In the genomic region with DNA sequence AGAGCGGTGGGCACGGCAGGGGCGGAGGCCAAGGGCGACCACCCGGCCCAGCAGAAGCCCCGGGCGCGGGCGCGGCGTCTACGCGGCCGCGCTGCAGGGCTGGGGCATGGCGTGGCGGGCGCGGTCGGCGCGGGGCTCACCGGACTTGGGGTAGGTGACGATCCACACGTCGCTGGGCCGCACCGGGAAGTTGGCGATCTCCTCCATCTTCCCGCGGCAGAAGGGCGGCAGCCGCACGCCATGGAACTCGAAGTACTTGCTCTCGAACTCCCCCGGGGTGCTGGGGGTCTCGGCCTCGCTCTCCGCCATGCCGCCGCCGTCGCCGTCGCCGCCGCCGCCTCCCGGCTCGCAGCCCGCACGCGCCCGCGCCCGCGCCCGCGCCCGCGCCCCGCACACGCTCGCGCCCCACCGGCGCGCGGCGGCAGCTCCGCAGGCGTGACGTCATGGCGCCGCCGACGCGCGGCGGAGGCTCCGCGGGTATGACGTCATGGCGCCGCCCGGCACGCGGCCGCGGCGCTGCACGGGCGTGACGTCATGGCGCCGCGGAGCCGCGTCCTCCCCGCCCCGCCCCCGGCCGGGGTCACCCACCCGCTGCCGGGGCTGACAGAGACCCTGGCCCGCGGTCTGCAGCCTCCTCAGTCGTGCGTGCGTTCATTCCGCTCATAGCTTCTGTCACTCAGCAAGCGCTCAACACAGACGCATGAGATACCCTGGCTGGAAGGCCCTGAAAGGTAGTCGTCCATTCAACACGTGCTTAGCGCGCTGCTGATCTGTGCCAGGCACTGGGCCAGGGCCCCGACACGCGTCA, we compare ENCODE assay signal across 8 cellular contexts. TPM values are rescaled to one million over a fixed set of nuclear protein-coding genes. Genes with fewer than 3 reads are reported as not detected.
DNase-seq lines count a peak whose midpoint lies in the region; ATAC-seq and TF ChIP-seq lines count a peak whose summit lies in the region.

A gene with protein sequence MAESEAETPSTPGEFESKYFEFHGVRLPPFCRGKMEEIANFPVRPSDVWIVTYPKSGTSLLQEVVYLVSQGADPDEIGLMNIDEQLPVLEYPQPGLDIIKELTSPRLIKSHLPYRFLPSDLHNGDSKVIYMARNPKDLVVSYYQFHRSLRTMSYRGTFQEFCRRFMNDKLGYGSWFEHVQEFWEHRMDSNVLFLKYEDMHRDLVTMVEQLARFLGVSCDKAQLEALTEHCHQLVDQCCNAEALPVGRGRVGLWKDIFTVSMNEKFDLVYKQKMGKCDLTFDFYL (minus strand): TSS at position 440 of the 808 bp plus-strand sequence. CDS start 131 bp downstream, at position 309.

- ATAC-seq in IMR-90 (ENCODE audit: low read depth) (peak; percentile 62), HG02571 (IDR thresholded peaks at IDR 0.05; ENCODE audit: unreplicated experiment) (no peak), HG03175 (IDR thresholded peaks at IDR 0.05; ENCODE audit: unreplicated experiment) (no peak)

- 0 out of 2 replicates have a peak within 1 kb of the TSS, but pooled peaks have one; percentile 63 for H3K23ac ChIP-seq in IMR-90 (ENCODE audit: low read depth, low read length)

- H3K36me3 ChIP-seq in BE2C (no peaks in the 10 kb centered on the region), IMR-90 (ENCODE audit: control insufficient read depth, insufficient read depth, low read length) (no peaks in the 10 kb centered on the region), brain microvascular endothelial cell (replicated peaks) (no peaks in the 10 kb centered on the region)

- H3K4me3 ChIP-seq in BE2C (ENCODE audit: low read depth, low read length) = peak within 1 kb of the TSS; percentile 60
- H3K4me3 ChIP-seq in IMR-90 (ENCODE audit: insufficient read depth, low read depth, low read length) = peak within 1 kb of the TSS; percentile 50
- peak within 1 kb of the TSS; percentile 43 for H3K4me3 ChIP-seq in brain microvascular endothelial cell (ENCODE audit: low read depth, low read length)

- peak within 1 kb of the TSS; percentile 92 for H2AFZ ChIP-seq in IMR-90 (replicated peaks; ENCODE audit: low read length, poor library complexity)

- H3K9ac ChIP-seq in IMR-90 (ENCODE audit: low read depth, low read length) = peak within 1 kb of the TSS; percentile 85; the same call in 1 of the 2 replicates

- no peak within 1 kb of the TSS for H2AK5ac ChIP-seq in IMR-90 (ENCODE audit: low read depth, low read length)

- CTCF ChIA-PET in IMR-90 (lab: Yijun Ruan, JAX) = no interaction called here

- H4K8ac ChIP-seq in IMR-90 (ENCODE audit: low read depth in 2 of 2, low read length in 2 of 2) = peak within 1 kb of the TSS in 1 of 2 experiments; percentile 62; a peak in 2 of 4 replicates

- in situ Hi-C loops in IMR-90 (cut with MboI; ENCODE audit: low sequenced_read_pairs) (no loop called here), brain microvascular endothelial cell (cut with HindIII; ENCODE audit: low pct_ligation_motif_present, low sequenced_read_pairs) (no loop called here)

- no TSS peak for BruUV-seq in IMR-90 (replicated peaks; lab: Mats Ljungman, UMichigan)

- 2% methylated on average over 60 of the region's 121 CpGs; no CpG with 5 or more reads in 1 of the 2 experiments for WGBS in IMR-90 (ENCODE audit: extremely low coverage in 2 of 2, insufficient read length in 1 of 2), 2 experiments

- H3K27me3 ChIP-seq in BE2C = no peaks in the 10 kb centered on the region
- peaks cover 6% of the 10 kb centered on the region for H3K27me3 ChIP-seq in IMR-90 (ENCODE audit: control insufficient read depth, insufficient read depth, low read length)
- peaks cover 7% of the 10 kb centered on the region for H3K27me3 ChIP-seq in brain microvascular endothelial cell (replicated peaks)

- no peaks in the 10 kb centered on the region for H3K9me1 ChIP-seq in IMR-90 (ENCODE audit: insufficient read depth, low read length)

- TF ChIP-seq CTCF in BE2C (IDR thresholded peaks at IDR 0.05; ENCODE audit: low read depth, low read length) (no peak), IMR-90 (conservative IDR thresholded peaks at IDR 0.05; ENCODE audit: low read depth, low read length) (no peak), brain microvascular endothelial cell (IDR thresholded peaks at IDR 0.05; ENCODE audit: low read depth, low read length, missing control alignments) (no peak)

- dilution Hi-C loops in IMR-90 (cut with HindIII; ENCODE audit: low sequenced_read_pairs, unreplicated experiment) = no loop called here

- H3K9me3 ChIP-seq in BE2C = no peaks in the 10 kb centered on the region
- H3K9me3 ChIP-seq in IMR-90 (ENCODE audit: control insufficient read depth, insufficient read depth, low read length) = no peaks in the 10 kb centered on the region

- H3K56ac ChIP-seq in IMR-90 (ENCODE audit: extremely low read depth, insufficient read depth, low read length) = no peak within 1 kb of the TSS

- no peak for TF ChIP-seq RAD21 in IMR-90 (IDR thresholded peaks at IDR 0.05; ENCODE audit: low read length)

- no peak within 1 kb of the TSS for H3K4ac ChIP-seq in IMR-90 (ENCODE audit: low read depth, low read length)

- no peak within 1 kb of the TSS for H2BK20ac ChIP-seq in IMR-90 (ENCODE audit: low read depth, low read length)

- no peak within 1 kb of the TSS for H2AK9ac ChIP-seq in IMR-90 (replicated peaks; ENCODE audit: low read depth, low read length, poor library complexity)

- peak; percentile 51 for DNase-seq in BE2C
- peak; percentile 54 for DNase-seq in IMR-90
- DNase-seq in brain microvascular endothelial cell = no peak
- DNase-seq in mesenteric fat pad (ENCODE audit: low spot score) = peak; percentile 82
- no peak for DNase-seq in central memory CD4-positive, alpha-beta T cell
- DNase-seq in LoVo (ENCODE audit: low spot score) = no peak

- H2BK120ac ChIP-seq in IMR-90 (ENCODE audit: low read depth, low read length) = no peak within 1 kb of the TSS

- peak within 1 kb of the TSS; percentile 24; the same call in 1 of the 2 replicates for H3K18ac ChIP-seq in IMR-90 (ENCODE audit: low read depth, low read length)

- H3K14ac ChIP-seq in IMR-90 (replicated peaks; ENCODE audit: low read depth, low read length) = no peak within 1 kb of the TSS

- no peak within 1 kb of the TSS for H2BK15ac ChIP-seq in IMR-90 (ENCODE audit: low read depth, low read length)

- peak within 1 kb of the TSS; percentile 64; the same call in 1 of the 2 replicates for H4K5ac ChIP-seq in IMR-90 (ENCODE audit: low read depth, low read length)

- H3K27ac ChIP-seq in IMR-90 (ENCODE audit: insufficient read depth, low read length) (no peak within 1 kb of the TSS; the same call in 1 of the 2 replicates), brain microvascular endothelial cell (no peak within 1 kb of the TSS)

- no peak within 1 kb of the TSS; the same call in 1 of the 2 replicates for H4K91ac ChIP-seq in IMR-90 (ENCODE audit: insufficient read depth, low read depth, low read length)

- H3K4me1 ChIP-seq in BE2C (no peaks in the 10 kb centered on the region), IMR-90 (ENCODE audit: control insufficient read depth, insufficient read depth, low read length) (no peaks in the 10 kb centered on the region)

- no peak for TF ChIP-seq POLR2A in IMR-90 (IDR thresholded peaks at IDR 0.05; ENCODE audit: low read depth, low read length)

- no peaks in the 10 kb centered on the region for H4K20me1 ChIP-seq in IMR-90 (ENCODE audit: insufficient read depth, low read length)

- intact Hi-C loops in IMR-90 (cut with micrococcal nuclease) = no loop called here

- H3K79me1 ChIP-seq in IMR-90 (ENCODE audit: low read depth in 1 of 2, low read length in 2 of 2) = no peaks in the 10 kb centered on the region; a peak in 1 of 4 replicates

- no peak within 1 kb of the TSS for H2BK5ac ChIP-seq in IMR-90 (ENCODE audit: low read depth, low read length, poor library complexity, severe bottlenecking)

- H3K4me2 ChIP-seq in IMR-90 (ENCODE audit: low read depth, low read length) = peak within 1 kb of the TSS; percentile 88

- POLR2A ChIA-PET in IMR-90 (lab: Charles Lee; ENCODE audit: unreplicated experiment) = no interaction called here

TF ChIP-seq in IMR-90, 13 proteins besides CTCF, POLR2A, EP300 and RAD21:
- TF ChIP-seq BHLHE40 (IDR thresholded peaks at IDR 0.05; ENCODE audit: low read depth, low read length) (peak; percentile 67; the same call in 1 of the 2 replicates), CEBPB (IDR thresholded peaks at IDR 0.05; ENCODE audit: low read depth, low read length) (no peak)

RNA-seq across cellular contexts. Expression of the gene that starts here (rescaled TPM):
- polyA plus RNA-seq in BE2C (2012; ENCODE audit: insufficient read depth, insufficient read length, low read depth) = 39.4 TPM
- total RNA-seq in IMR-90 (2012; rRNA removed) = 1.1 TPM in 2 replicates
- polyA plus RNA-seq in IMR-90 (2012; rRNA removed) = 4.8 and 5.2 TPM in 2 replicates
- 1.5 and 2.4 TPM in 2 replicates for polyA plus RNA-seq in IMR-90 (2012; cell fraction: cytosol; rRNA removed)
- polyA plus RNA-seq in IMR-90 (2012; cell fraction: nucleus; rRNA removed; ENCODE audit: low replicate concordance) = 41.6 and 44.7 TPM in 2 replicates
- 1.7 TPM for total RNA-seq in mesenteric fat pad

Comparison
In these comparisons a context has a peak if more than half of its experiments do, and no peak if none do; other contexts are left out.
1. DNase-seq: peak in BE2C (single experiment), IMR-90 (single experiment) and mesenteric fat pad (single experiment); none in brain microvascular endothelial cell (single experiment), central memory CD4-positive, alpha-beta T cell (single experiment) and LoVo (single experiment).
2. Peak in every context shown above with its lines, with median percentiles within 50 percentile points of each other: H3K4me3 ChIP-seq.